18 cellular contexts compared by ENCODE assay signal in the genomic region with DNA sequence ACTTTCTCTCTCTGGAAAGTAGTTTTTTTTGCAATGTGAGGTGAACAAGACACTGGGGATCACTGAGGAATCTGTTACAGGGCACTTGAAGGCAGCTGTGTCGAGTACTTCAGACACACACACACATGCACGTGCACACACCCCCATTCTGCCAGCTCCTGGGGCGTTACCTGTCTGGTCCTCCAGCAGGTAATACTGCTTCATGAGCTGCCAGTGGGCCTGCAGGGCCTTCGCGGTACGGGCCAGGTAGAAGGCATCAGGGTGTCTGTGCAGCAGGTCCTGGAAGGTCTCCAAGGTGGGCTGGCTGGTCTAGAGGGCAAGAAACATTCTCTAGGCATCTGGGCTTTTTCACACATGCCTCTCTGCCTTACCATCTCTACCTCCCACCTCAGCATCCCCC. TPM values are rescaled to one million over a fixed set of nuclear protein-coding genes. Genes with fewer than 3 reads are reported as not detected.
"Had no signal": no experiment of that assay in that cellular context is flagged by ENCODE, and none has a peak within 500 bp of the region (broad histone marks: within the 10 kb centered on the region; RNA-seq: fewer than 3 reads in every experiment).

No MANE protein-coding gene starts in this region.

- H3K9ac ChIP-seq: neural progenitor cell had no signal

- DNase-seq: activated CD4-positive, alpha-beta T cell treated with anti-CD3 and anti-CD28 coated beads for 36 hours; activated CD4-positive, CD25-positive, alpha-beta regulatory T cell; activated CD8-positive, alpha-beta memory T cell treated with anti-CD3 and anti-CD28 coated beads, Interleukin-2, amount 50 U/mL, for 48 hours; activated gamma-delta T cell treated with Interleukin-2 at 50 U/mL for 16 hours; activated naive CD4-positive, alpha-beta T cell treated with anti-CD3 and anti-CD28 coated beads, Interleukin-2, amount 50 U/mL, for 16 hours; activated T-cell treated with anti-CD3 and anti-CD28 coated beads, Interleukin-2, amount 50 U/mL, for 24 hours; amniotic stem cell; central memory CD4-positive, alpha-beta T cell; endodermal cell; foreskin keratinocyte; naive thymus-derived CD8-positive, alpha-beta T cell; occipital lobe; stimulated activated CD4-positive, alpha-beta T cell treated with anti-CD3 and anti-CD28 coated beads, Interleukin-4, amount 100 ng/mL, for 24 hours; upper lobe of right lung had no signal

- H3K4me1 ChIP-seq: foreskin keratinocyte had no signal

- H3K27me3 ChIP-seq: esophagus muscularis mucosa, foreskin keratinocyte, neural progenitor cell, upper lobe of right lung had no signal

- H3K36me3 ChIP-seq: neural progenitor cell had no signal

- H3K9me3 ChIP-seq: esophagus muscularis mucosa, upper lobe of right lung had no signal

- H3K4me3 ChIP-seq: esophagus muscularis mucosa, neural progenitor cell, skin epidermis, upper lobe of right lung had no signal

- H3K4me2 ChIP-seq: neural progenitor cell had no signal

- H3K27ac ChIP-seq: esophagus muscularis mucosa, foreskin keratinocyte, neural progenitor cell, skin epidermis, upper lobe of right lung had no signal

RNA-seq across cellular contexts. Expression of a gene that starts 24.0 kb away (rescaled TPM):
- total RNA-seq: subcutaneous adipose tissue had no signal

RNA-seq across cellular contexts. Expression of a gene that starts 42.6 kb away (rescaled TPM):
- total RNA-seq: occipital lobe had no signal
